24 cellular contexts compared by ENCODE assay signal in genomic region chr6:19811397-19812079, GRCh38. TPM values are rescaled to one million over a fixed set of nuclear protein-coding genes. Genes with fewer than 3 reads are reported as not detected.
A peak's percentile ranks its signal among the peaks of the same experiment; 100 is the strongest.
DNase-seq lines count a peak whose midpoint lies in the region; ATAC-seq and TF ChIP-seq lines count a peak whose summit lies in the region.
"Had no signal": no experiment of that assay in that cellular context is flagged by ENCODE, and none has a peak within 500 bp of the region (broad histone marks: within the 10 kb centered on the region; RNA-seq: fewer than 3 reads in every experiment).

No MANE protein-coding gene starts in this region.

- CTCF ChIA-PET in WTC11 (lab: Charles Lee) = no interaction called here

- peaks cover 10% of the 10 kb centered on the region for H3K9me3 Mint-ChIP-seq in WTC11
- H3K9me3 Mint-ChIP-seq: T-helper 2 cell treated with Interferon-gamma antibody and Interleukin-4, amounts not matched to agents 5 μg/mL and 100 μg/mL, for 36 hours had no signal

- ATAC-seq in WTC11 (peak; percentile 44; the same call in 1 of the 2 replicates), left colon (peak; percentile 36), HG03342 (IDR thresholded peaks at IDR 0.05; ENCODE audit: unreplicated experiment) (no peak)
- ATAC-seq: gastroesophageal sphincter; stimulated activated naive B cell treated with anti-CD40 and anti-IgM and Interleukin-4, amounts not matched to agents 10 μg/mL and 1 μg/mL and 100 μg/mL, for 72 hours had no signal

- H3K27ac Mint-ChIP-seq in WTC11 = peak overlapping the region; percentile 58
- H3K27ac Mint-ChIP-seq: stimulated activated naive B cell treated with anti-CD40 and anti-IgM and Interleukin-4, amounts not matched to agents 10 μg/mL and 1 μg/mL and 100 μg/mL, for 72 hours; T-helper 2 cell treated with Interferon-gamma antibody and Interleukin-4, amounts not matched to agents 5 μg/mL and 100 μg/mL, for 36 hours had no signal

- no peak overlapping the region for H3K4me3 Mint-ChIP-seq in WTC11
- H3K4me3 Mint-ChIP-seq: stimulated activated naive B cell treated with anti-CD40 and anti-IgM and Interleukin-4, amounts not matched to agents 10 μg/mL and 1 μg/mL and 100 μg/mL, for 72 hours; T-helper 2 cell treated with Interferon-gamma antibody and Interleukin-4, amounts not matched to agents 5 μg/mL and 100 μg/mL, for 36 hours had no signal

- DNase-seq in DMS53 (lab: John Stamatoyannopoulos, UW) = peak; percentile 87
- DNase-seq in WTC11 (ENCODE audit: low spot score) = no peak
- DNase-seq in left colon = no peak
- DNase-seq in renal cortical epithelial cell (ENCODE audit: low read depth) = peak; percentile 94
- DNase-seq in NCI-H510A treated with DMSO at 0.1 percent for 48 hours (lab: John Stamatoyannopoulos, UW) = no peak
- DNase-seq in NCI-H146 treated with DMSO at 0.1 percent for 48 hours (lab: John Stamatoyannopoulos, UW; ENCODE audit: unreplicated experiment) = no peak
- DNase-seq: activated CD4-positive, alpha-beta T cell treated with anti-CD3 and anti-CD28 coated beads for 48 hours; activated naive CD4-positive, alpha-beta T cell; activated T-cell treated with anti-CD3 and anti-CD28 coated beads, Interleukin-2, amount 50 U/mL, for 48 hours; adrenal gland; effector CD4-positive, alpha-beta T cell; GOT3; islet precursor cell; KBM-7; mammary epithelial cell; NCI-H1436; NCI-H2171 treated with DMSO at 0.1 percent for 48 hours; nucleus accumbens; stimulated activated CD4-positive, alpha-beta T cell treated with anti-CD3 and anti-CD28 coated beads, Interleukin-4, amount 100 ng/mL, for 1 hour; stimulated activated naive B cell treated with anti-CD40 and anti-IgM and Interleukin-4, amounts not matched to agents 10 μg/mL and 1 μg/mL and 100 μg/mL, for 72 hours had no signal

- no peaks in the 10 kb centered on the region; the same call in 1 of the 2 replicates for H3K27me3 Mint-ChIP-seq in WTC11 (ENCODE audit: low read depth)

- H3K4me1 Mint-ChIP-seq in WTC11 = peaks cover 13% of the 10 kb centered on the region
- H3K4me1 Mint-ChIP-seq: stimulated activated naive B cell treated with anti-CD40 and anti-IgM and Interleukin-4, amounts not matched to agents 10 μg/mL and 1 μg/mL and 100 μg/mL, for 72 hours had no signal

- H3K36me3 Mint-ChIP-seq in WTC11 = peaks cover 2% of the 10 kb centered on the region; the same call in 1 of the 2 replicates
- H3K36me3 Mint-ChIP-seq: stimulated activated naive B cell treated with anti-CD40 and anti-IgM and Interleukin-4, amounts not matched to agents 10 μg/mL and 1 μg/mL and 100 μg/mL, for 72 hours had no signal

- POLR2A ChIA-PET in WTC11 (lab: Charles Lee) = no interaction called here

- no peak for TF ChIP-seq CTCF in WTC11 (IDR thresholded peaks at IDR 0.05)

- intact Hi-C loops in left colon (cut with DNase I, micrococcal nuclease) = no loop called here

TF ChIP-seq in WTC11, 78 proteins besides CTCF, POLR2A, EP300 and RAD21:
- TF ChIP-seq RELA (CRISPR knock-in tag; IDR thresholded peaks at IDR 0.05; ENCODE audit: borderline replicate concordance) (no peak), NFE2L1 (CRISPR knock-in tag; IDR thresholded peaks at IDR 0.05) (no peak), IRF2 (CRISPR knock-in tag; IDR thresholded peaks at IDR 0.05; ENCODE audit: borderline replicate concordance, low read depth) (no peak), MXD4 (CRISPR knock-in tag; IDR thresholded peaks at IDR 0.05; ENCODE audit: borderline replicate concordance) (no peak), GRHL2 (CRISPR knock-in tag; IDR thresholded peaks at IDR 0.05; ENCODE audit: insufficient replicate concordance, severe bottlenecking) (no peak), USF1 (CRISPR knock-in tag; IDR thresholded peaks at IDR 0.05) (no peak)

RNA-seq across cellular contexts. Expression of gene ID4, which starts 25.6 kb away (rescaled TPM):
- total RNA-seq in WTC11 (2021) = 4.5 to 9.3 TPM (median 8.8 TPM) in 3 replicates
- 1 to 10 TPM; 2.8 to 7.1 TPM for total RNA-seq in left colon
- 7.6 and 17.3 TPM in 2 replicates for total RNA-seq in renal cortical epithelial cell
- total RNA-seq: HT-29 had no signal

Comparison
In these comparisons a context has a peak if more than half of its experiments do, and no peak if none do; other contexts are left out.
1. DNase-seq: peak in DMS53 (single experiment) and renal cortical epithelial cell (single experiment); none in WTC11 (single experiment), left colon (0 of 2), NCI-H510A treated with DMSO at 0.1 percent for 48 hours (single experiment) and NCI-H146 treated with DMSO at 0.1 percent for 48 hours (single experiment).